In the genomic region with DNA sequence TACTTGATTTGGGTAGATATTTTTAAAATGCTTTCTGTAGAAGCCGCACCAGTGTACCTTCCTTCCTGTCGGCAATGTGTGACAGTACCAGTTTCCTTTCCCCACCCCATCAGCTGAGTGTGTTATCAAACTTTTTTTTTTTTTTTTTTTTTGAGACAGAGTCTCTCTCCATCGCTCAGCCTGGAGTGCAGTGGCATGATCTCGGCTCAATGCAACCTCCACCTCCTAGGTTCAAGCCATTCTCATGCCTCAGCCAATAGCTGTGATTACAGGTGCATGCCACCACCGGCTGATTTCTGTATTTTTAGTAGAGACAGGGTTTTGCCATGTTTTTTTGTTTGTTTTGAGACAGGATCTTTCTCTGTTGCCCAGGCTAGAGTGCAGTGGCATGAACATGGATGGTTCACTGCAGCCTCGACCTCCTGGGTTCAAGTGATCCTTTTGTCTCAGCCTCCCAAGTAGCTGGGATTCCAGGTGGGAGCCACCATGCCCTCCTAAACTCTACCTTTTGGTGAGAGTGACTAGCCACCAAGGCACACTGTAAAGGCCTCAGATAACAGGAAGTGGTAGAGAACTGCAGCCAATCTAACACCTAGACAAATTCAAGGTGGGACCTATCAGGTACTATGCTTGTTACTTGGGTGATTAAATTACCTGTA, we compare ENCODE assay signal across 8 cellular contexts. TPM values are rescaled to one million over a fixed set of nuclear protein-coding genes. Genes with fewer than 3 reads are reported as not detected.
A peak's percentile ranks its signal among the peaks of the same experiment; 100 is the strongest.
DNase-seq lines count a peak whose midpoint lies in the region; ATAC-seq and TF ChIP-seq lines count a peak whose summit lies in the region.

No MANE protein-coding gene starts in this region.

- no peak for TF ChIP-seq CTCF in GM10248 (IDR thresholded peaks at IDR 0.05; ENCODE audit: control extremely low read depth, extremely low read depth, low read depth, missing control alignments)

- ATAC-seq in HG03135 (IDR thresholded peaks at IDR 0.05; ENCODE audit: unreplicated experiment) (peak; percentile 76), left colon (peak; percentile 46)

- POLR2A ChIA-PET in GM10248 (lab: Yijun Ruan, JAX) = no interaction called here

- DNase-seq in GM10248 (ENCODE audit: extremely low spot score) (peak; percentile 55), left colon (no peak), retina (no peak), NCI-H146 (lab: John Stamatoyannopoulos, UW) (no peak), NOMO-1 (lab: John Stamatoyannopoulos, UW; ENCODE audit: unreplicated experiment in 2 of 2) (no peak), GOT3 (lab: John Stamatoyannopoulos, UW) (no peak)
- DNase-seq in activated CD8-positive, alpha-beta memory T cell treated with anti-CD3 and anti-CD28 coated beads for 24 hours = peak; percentile 58

- CTCF ChIA-PET in GM10248 (lab: Yijun Ruan, JAX) = interaction anchor here (0.8 to 3.5 kb wide), 17 partner anchors 8 to 73 kb away, joined by 3 to 20 read pairs (median 3); partner anchors contain the start of genes B3GALT4 and ZBTB22

- intact Hi-C loops in left colon (cut with DNase I, micrococcal nuclease) = no loop called here

RNA-seq across cellular contexts. Expression of gene DAXX, which starts 21.3 kb away (rescaled TPM):
- total RNA-seq in left colon = 10 to 100 TPM; 33.5 to 35.3 TPM

RNA-seq across cellular contexts. Expression of gene ZBTB22, which starts 26.5 kb away (rescaled TPM):
- 10 to 100 TPM; 19.9 to 21.3 TPM for total RNA-seq in left colon

RNA-seq across cellular contexts. Expression of gene TAPBP, which starts 30.2 kb away (rescaled TPM):
- total RNA-seq in left colon = 100 to 1,000 TPM; 229 to 283 TPM

RNA-seq across cellular contexts. Expression of gene RGL2, which starts 45.3 kb away (rescaled TPM):
- total RNA-seq in left colon = 10 to 100 TPM; 21.5 to 35.0 TPM

RNA-seq across cellular contexts. Expression of gene KIFC1, which starts 47.5 kb away (rescaled TPM):
- total RNA-seq in left colon = 10 to 100 TPM in 1 of 2 donors, 1 to 10 TPM in 1; 4.1 to 14.7 TPM

Comparison
In these comparisons a context has a peak if more than half of its experiments do, and no peak if none do; other contexts are left out.
1. DNase-seq: peak in GM10248 (single experiment) and activated CD8-positive, alpha-beta memory T cell treated with anti-CD3 and anti-CD28 coated beads for 24 hours (single experiment); none in left colon (0 of 2), retina (single experiment), NCI-H146 (single experiment), NOMO-1 (0 of 2) and GOT3 (single experiment).